2 cellular contexts compared by ENCODE assay signal in the genomic region with DNA sequence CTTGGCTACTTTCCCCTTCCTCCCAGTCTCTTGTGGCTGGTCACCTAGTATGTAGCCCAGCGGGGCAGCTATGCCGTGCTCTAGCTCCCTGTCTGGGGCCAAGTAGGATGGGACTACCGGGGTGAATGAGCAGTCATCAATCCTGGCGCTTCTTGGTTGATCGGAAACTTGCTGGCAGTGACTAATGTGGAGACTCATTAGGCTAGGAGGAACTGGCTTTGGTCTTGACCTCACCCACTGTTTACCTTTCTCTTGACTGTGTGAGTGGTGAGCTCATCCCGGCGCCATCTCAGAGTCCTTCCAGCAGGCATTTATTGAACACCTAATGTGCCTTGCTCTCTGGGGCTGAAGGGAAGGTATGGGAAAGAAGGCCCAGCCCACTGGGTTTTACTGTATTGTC.
A peak's percentile ranks its signal among the peaks of the same experiment; 100 is the strongest.
TF ChIP-seq lines count a peak whose summit lies in the region.

No MANE protein-coding gene starts in this region.

TF ChIP-seq in A549, 52 proteins besides CTCF, POLR2A, EP300 and RAD21 (continued from another document):
- TF ChIP-seq FOSL2 (IDR thresholded peaks at IDR 0.05), result peak; percentile 58
- TF ChIP-seq FOSL2 (CRISPR knock-in tag; IDR thresholded peaks at IDR 0.05), result peak; percentile 86
- no peak for TF ChIP-seq NFE2L2 (conservative IDR thresholded peaks at IDR 0.05; ENCODE audit: low read length)
- TF ChIP-seq, protein P1, sequence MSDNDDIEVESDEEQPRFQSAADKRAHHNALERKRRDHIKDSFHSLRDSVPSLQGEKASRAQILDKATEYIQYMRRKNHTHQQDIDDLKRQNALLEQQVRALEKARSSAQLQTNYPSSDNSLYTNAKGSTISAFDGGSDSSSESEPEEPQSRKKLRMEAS (IDR thresholded peaks at IDR 0.05), result peak; percentile 68
- no peak for TF ChIP-seq FOXS1 (CRISPR knock-in tag; IDR thresholded peaks at IDR 0.05)
- TF ChIP-seq RCOR1 (IDR thresholded peaks at IDR 0.05; ENCODE audit: low read depth, low read length), result no peak
- TF ChIP-seq CBX8 (IDR thresholded peaks at IDR 0.05), result no peak
- peak; percentile 52 for TF ChIP-seq JUNB (IDR thresholded peaks at IDR 0.05)
- TF ChIP-seq, protein P2, sequence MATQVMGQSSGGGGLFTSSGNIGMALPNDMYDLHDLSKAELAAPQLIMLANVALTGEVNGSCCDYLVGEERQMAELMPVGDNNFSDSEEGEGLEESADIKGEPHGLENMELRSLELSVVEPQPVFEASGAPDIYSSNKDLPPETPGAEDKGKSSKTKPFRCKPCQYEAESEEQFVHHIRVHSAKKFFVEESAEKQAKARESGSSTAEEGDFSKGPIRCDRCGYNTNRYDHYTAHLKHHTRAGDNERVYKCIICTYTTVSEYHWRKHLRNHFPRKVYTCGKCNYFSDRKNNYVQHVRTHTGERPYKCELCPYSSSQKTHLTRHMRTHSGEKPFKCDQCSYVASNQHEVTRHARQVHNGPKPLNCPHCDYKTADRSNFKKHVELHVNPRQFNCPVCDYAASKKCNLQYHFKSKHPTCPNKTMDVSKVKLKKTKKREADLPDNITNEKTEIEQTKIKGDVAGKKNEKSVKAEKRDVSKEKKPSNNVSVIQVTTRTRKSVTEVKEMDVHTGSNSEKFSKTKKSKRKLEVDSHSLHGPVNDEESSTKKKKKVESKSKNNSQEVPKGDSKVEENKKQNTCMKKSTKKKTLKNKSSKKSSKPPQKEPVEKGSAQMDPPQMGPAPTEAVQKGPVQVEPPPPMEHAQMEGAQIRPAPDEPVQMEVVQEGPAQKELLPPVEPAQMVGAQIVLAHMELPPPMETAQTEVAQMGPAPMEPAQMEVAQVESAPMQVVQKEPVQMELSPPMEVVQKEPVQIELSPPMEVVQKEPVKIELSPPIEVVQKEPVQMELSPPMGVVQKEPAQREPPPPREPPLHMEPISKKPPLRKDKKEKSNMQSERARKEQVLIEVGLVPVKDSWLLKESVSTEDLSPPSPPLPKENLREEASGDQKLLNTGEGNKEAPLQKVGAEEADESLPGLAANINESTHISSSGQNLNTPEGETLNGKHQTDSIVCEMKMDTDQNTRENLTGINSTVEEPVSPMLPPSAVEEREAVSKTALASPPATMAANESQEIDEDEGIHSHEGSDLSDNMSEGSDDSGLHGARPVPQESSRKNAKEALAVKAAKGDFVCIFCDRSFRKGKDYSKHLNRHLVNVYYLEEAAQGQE (IDR thresholded peaks at IDR 0.05), result no peak
- TF ChIP-seq HOXB5 (CRISPR knock-in tag; IDR thresholded peaks at IDR 0.05), result peak; percentile 87; the same call in 1 of the 2 replicates
- TF ChIP-seq, protein P3, sequence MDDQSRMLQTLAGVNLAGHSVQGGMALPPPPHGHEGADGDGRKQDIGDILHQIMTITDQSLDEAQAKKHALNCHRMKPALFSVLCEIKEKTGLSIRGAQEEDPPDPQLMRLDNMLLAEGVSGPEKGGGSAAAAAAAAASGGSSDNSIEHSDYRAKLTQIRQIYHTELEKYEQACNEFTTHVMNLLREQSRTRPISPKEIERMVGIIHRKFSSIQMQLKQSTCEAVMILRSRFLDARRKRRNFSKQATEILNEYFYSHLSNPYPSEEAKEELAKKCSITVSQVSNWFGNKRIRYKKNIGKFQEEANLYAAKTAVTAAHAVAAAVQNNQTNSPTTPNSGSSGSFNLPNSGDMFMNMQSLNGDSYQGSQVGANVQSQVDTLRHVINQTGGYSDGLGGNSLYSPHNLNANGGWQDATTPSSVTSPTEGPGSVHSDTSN (IDR thresholded peaks at IDR 0.05), result peak; percentile 22; the same call in 1 of the 2 replicates
- 0 out of 2 replicates have a peak, but pooled peaks have one; percentile 33 for TF ChIP-seq HEYL (CRISPR knock-in tag; IDR thresholded peaks at IDR 0.05)
- peak; percentile 73; the same call in 1 of the 2 replicates for TF ChIP-seq GATA3 (IDR thresholded peaks at IDR 0.05; ENCODE audit: borderline replicate concordance)
- 0 out of 3 replicates have a peak, but pooled peaks have one; percentile 5 for TF ChIP-seq SMC3 (IDR thresholded peaks at IDR 0.05)
- TF ChIP-seq, protein P4, sequence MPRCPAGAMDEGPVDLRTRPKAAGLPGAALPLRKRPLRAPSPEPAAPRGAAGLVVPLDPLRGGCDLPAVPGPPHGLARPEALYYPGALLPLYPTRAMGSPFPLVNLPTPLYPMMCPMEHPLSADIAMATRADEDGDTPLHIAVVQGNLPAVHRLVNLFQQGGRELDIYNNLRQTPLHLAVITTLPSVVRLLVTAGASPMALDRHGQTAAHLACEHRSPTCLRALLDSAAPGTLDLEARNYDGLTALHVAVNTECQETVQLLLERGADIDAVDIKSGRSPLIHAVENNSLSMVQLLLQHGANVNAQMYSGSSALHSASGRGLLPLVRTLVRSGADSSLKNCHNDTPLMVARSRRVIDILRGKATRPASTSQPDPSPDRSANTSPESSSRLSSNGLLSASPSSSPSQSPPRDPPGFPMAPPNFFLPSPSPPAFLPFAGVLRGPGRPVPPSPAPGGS (IDR thresholded peaks at IDR 0.05), result 0 out of 3 replicates have a peak, but pooled peaks have one; percentile 57
TF ChIP-seq in A549: peak in this region for 10.

TF ChIP-seq in K562, 482 proteins besides CTCF, POLR2A, EP300 and RAD21 (continued from another document):
- TF ChIP-seq, protein P5, sequence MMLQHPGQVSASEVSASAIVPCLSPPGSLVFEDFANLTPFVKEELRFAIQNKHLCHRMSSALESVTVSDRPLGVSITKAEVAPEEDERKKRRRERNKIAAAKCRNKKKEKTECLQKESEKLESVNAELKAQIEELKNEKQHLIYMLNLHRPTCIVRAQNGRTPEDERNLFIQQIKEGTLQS (IDR thresholded peaks at IDR 0.05), result peak; percentile 27; the same call in 1 of the 2 replicates
- TF ChIP-seq, protein P5 (CRISPR knock-in tag; conservative IDR thresholded peaks at IDR 0.05), result no peak
- TF ChIP-seq BRD4 (IDR thresholded peaks at IDR 0.05) (no peak), YBX1 (IDR thresholded peaks at IDR 0.05) (no peak), BRCA1 (IDR thresholded peaks at IDR 0.05) (no peak), BRCA1 (CRISPR knock-in tag; IDR thresholded peaks at IDR 0.05) (no peak), YY1 (IDR thresholded peaks at IDR 0.05; ENCODE audit: borderline replicate concordance in 1 of 3, control insufficient read depth in 1 of 3, extremely low read depth in 1 of 3, insufficient read depth in 3 of 3, insufficient read length in 1 of 3, insufficient replicate concordance in 2 of 3, low read depth in 1 of 3, low read length in 2 of 3) (peak in 1 of 3 experiments; percentile 16), JUND (IDR thresholded peaks at IDR 0.05; ENCODE audit: borderline replicate concordance, low read depth, low read length) (0 out of 2 replicates have a peak, but pooled peaks have one; percentile 7), JUND (tag; IDR thresholded peaks at IDR 0.05; ENCODE audit: borderline replicate concordance, low read depth, low read length) (no peak), ZNF785 (CRISPR knock-in tag; IDR thresholded peaks at IDR 0.05) (no peak)
- TF ChIP-seq, protein P6, sequence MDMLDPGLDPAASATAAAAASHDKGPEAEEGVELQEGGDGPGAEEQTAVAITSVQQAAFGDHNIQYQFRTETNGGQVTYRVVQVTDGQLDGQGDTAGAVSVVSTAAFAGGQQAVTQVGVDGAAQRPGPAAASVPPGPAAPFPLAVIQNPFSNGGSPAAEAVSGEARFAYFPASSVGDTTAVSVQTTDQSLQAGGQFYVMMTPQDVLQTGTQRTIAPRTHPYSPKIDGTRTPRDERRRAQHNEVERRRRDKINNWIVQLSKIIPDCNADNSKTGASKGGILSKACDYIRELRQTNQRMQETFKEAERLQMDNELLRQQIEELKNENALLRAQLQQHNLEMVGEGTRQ (CRISPR knock-in tag; IDR thresholded peaks at IDR 0.05), result no peak
